8 cellular contexts compared by ENCODE assay signal in the genomic region with DNA sequence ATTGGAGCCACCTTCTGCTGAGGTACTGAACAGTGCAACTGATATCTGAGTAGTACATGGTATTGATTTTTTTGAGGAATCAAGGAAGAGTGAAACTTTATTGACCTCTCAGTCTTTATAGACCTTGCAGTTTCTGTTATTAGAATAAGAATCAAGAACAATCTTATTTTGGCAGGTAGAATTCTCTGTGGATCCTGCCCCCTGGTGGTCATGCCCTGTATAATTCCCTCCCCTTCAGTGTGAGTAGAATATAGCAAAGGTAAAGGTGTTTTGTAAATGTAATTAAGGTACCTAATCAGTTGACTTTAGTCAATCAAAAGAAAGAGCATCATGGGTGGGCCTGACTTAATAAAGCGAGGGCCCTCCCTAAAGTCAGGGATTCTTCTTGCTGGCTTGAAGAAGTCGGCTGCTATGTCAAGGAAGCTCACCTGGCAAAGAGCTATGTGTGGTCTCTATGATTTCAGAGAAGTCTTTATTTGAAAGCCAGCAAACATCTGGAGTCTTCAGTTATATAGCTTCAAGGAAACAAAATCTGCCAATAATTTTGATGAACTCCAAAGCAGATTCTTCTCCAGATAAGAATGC.
DNase-seq lines count a peak whose midpoint lies in the region; ATAC-seq and TF ChIP-seq lines count a peak whose summit lies in the region.

No MANE protein-coding gene starts in this region.

- 68 to 80% (median 75%) methylated on average over 2 of the region's 2 CpGs for WGBS in psoas muscle, 3 donors

- H3K9me3 ChIP-seq in psoas muscle, result no peaks in the 10 kb centered on the region

- no peak overlapping the region for H3K27ac ChIP-seq in psoas muscle

- H3K27me3 ChIP-seq in psoas muscle (ENCODE audit: insufficient read depth in 3 of 3, low read length in 2 of 3), result no peaks in the 10 kb centered on the region

- ATAC-seq in psoas muscle (no peak), GM18502 (IDR thresholded peaks at IDR 0.05; ENCODE audit: poor library complexity, unreplicated experiment) (no peak), HG03565 (IDR thresholded peaks at IDR 0.05; ENCODE audit: unreplicated experiment) (no peak)

- no peaks in the 10 kb centered on the region for H3K36me3 ChIP-seq in psoas muscle (ENCODE audit: insufficient read depth in 1 of 2, low read depth in 1 of 2)

- peak; percentile 22 for DNase-seq in AG08395 (ENCODE audit: low spot score)
- DNase-seq in NCI-H1694 (lab: John Stamatoyannopoulos, UW), result peak; percentile 25
- DNase-seq in dermis blood vessel endothelial cell, result peak; percentile 54
- DNase-seq in psoas muscle, result no peak
- no peak for DNase-seq in UCSD-AML1 (lab: John Stamatoyannopoulos, UW; ENCODE audit: unreplicated experiment)

- H3K4me1 ChIP-seq in psoas muscle, result no peaks in the 10 kb centered on the region

- peak; percentile 64 for TF ChIP-seq CTCF in GM12872 (IDR thresholded peaks at IDR 0.05; ENCODE audit: insufficient read depth, low read depth, low read length)
- peak; percentile 55 for TF ChIP-seq CTCF in psoas muscle (IDR thresholded peaks at IDR 0.05)

- H3K4me3 ChIP-seq in psoas muscle, result no peak overlapping the region

- intact Hi-C loops in psoas muscle (cut with DNase I), result loop anchor here in 1 of 2 donors (5.0 kb wide), 1 partner anchor 135 kb away; no protein-coding TSS in a partner anchor

Comparison
In these comparisons a context has a peak if more than half of its experiments do, and no peak if none do; other contexts are left out.
1. DNase-seq: peak in AG08395 (single experiment), NCI-H1694 (single experiment) and dermis blood vessel endothelial cell (single experiment); none in psoas muscle (0 of 2) and UCSD-AML1 (single experiment).